ENCODE assay signal across 18 cellular contexts in the genomic region with DNA sequence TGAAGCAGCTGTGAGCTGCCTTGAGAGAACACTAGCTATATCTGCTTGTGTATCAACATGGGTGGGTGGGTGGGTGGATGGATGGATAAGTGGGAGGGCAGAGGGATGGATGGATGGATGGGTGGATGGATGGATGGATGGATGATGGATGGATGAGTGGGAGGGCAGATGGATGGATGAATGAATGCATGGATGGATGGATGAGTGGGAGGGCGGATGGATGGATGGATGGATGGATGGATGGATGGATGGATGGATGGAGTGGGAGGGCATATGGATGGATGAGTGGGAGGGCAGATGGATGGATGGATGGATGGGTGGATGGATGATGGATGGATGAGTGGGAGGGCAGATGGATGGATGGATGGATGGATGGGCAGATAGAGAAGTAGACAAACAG.
DNase-seq lines count a peak whose midpoint lies in the region; ATAC-seq and TF ChIP-seq lines count a peak whose summit lies in the region.
"Had no signal": no experiment of that assay in that cellular context is flagged by ENCODE, and none has a peak within 500 bp of the region (broad histone marks: within the 10 kb centered on the region; RNA-seq: fewer than 3 reads in every experiment).

No MANE protein-coding gene starts in this region.

- no peak for ATAC-seq in CD4-positive, CD25-positive, alpha-beta regulatory T cell (ENCODE audit: low read depth in 2 of 2)
- ATAC-seq: HepG2, right cardiac atrium, WTC11 had no signal

- peaks cover 13 to 67% (median 45%) of the 10 kb centered on the region in 4 donors for H3K4me1 Mint-ChIP-seq in CD4-positive, CD25-positive, alpha-beta regulatory T cell
- H3K4me1 Mint-ChIP-seq in chondrocyte (ENCODE audit: low read depth) = peaks cover 15% of the 10 kb centered on the region

- no peaks in the 10 kb centered on the region for H3K9me3 ChIP-seq in CD4-positive, CD25-positive, alpha-beta regulatory T cell (ENCODE audit: control insufficient read depth in 2 of 2, low read length in 2 of 2)
- H3K9me3 ChIP-seq in neutrophil = no peaks in the 10 kb centered on the region
- no peaks in the 10 kb centered on the region for H3K9me3 ChIP-seq in right atrium auricular region
- H3K9me3 ChIP-seq: BE2C, vagina had no signal

- H3K4me1 ChIP-seq in CD4-positive, CD25-positive, alpha-beta regulatory T cell (ENCODE audit: control insufficient read depth, insufficient read depth, low read length, poor library complexity, severe bottlenecking) = peaks cover 49% of the 10 kb centered on the region
- H3K4me1 ChIP-seq in neutrophil (ENCODE audit: control insufficient read depth in 1 of 2, insufficient read depth in 1 of 2, low read depth in 1 of 2, low read length in 1 of 2) (peaks cover 84 to 88% of the 10 kb centered on the region in 2 experiments), right atrium auricular region (peaks cover 0 to 38% of the 10 kb centered on the region in 2 donors)
- H3K4me1 ChIP-seq: BE2C had no signal

- H3K27ac Mint-ChIP-seq in CD4-positive, CD25-positive, alpha-beta regulatory T cell = peak overlapping the region; percentile 80 to 87 (median 83)
- H3K27ac Mint-ChIP-seq in chondrocyte (ENCODE audit: unreplicated experiment) = no peak overlapping the region
- H3K27ac Mint-ChIP-seq: H9, WTC11 had no signal

- peak overlapping the region; percentile 93 for H3K4me3 ChIP-seq in CD4-positive, CD25-positive, alpha-beta regulatory T cell (ENCODE audit: low read depth, low read length)
- H3K4me3 ChIP-seq in HL-60 (replicated peaks; ENCODE audit: insufficient read depth, low read length) (peak overlapping the region; percentile 69), neutrophil (ENCODE audit: low read depth in 1 of 2, low read length in 1 of 2) (peak overlapping the region; percentile 88 to 91), right atrium auricular region (no peak overlapping the region)
- H3K4me3 ChIP-seq: vagina had no signal

- H3K4me3 Mint-ChIP-seq in CD4-positive, CD25-positive, alpha-beta regulatory T cell = peak overlapping the region; percentile 59 to 92 (median 80)
- no peak overlapping the region for H3K4me3 Mint-ChIP-seq in chondrocyte (ENCODE audit: unreplicated experiment)
- H3K4me3 Mint-ChIP-seq: H9, neural crest cell, WTC11 had no signal

- TF ChIP-seq CTCF in HL-60 (IDR thresholded peaks at IDR 0.05; ENCODE audit: insufficient read depth, low read length) (no peak), chondrocyte (IDR thresholded peaks at IDR 0.05) (no peak), neutrophil (IDR thresholded peaks at IDR 0.05) (no peak), right atrium auricular region (IDR thresholded peaks at IDR 0.05) (no peak)

- no peak overlapping the region for H3K27ac ChIP-seq in CD4-positive, CD25-positive, alpha-beta regulatory T cell (ENCODE audit: insufficient read depth, low read length, poor library complexity, severe bottlenecking)
- H3K27ac ChIP-seq in HL-60 (replicated peaks) (peak overlapping the region; percentile 82), neutrophil (peak overlapping the region; percentile 98), right atrium auricular region (no peak overlapping the region)
- H3K27ac ChIP-seq: vagina had no signal

- H3K36me3 Mint-ChIP-seq in CD4-positive, CD25-positive, alpha-beta regulatory T cell = peaks cover 27% of the 10 kb centered on the region
- H3K36me3 Mint-ChIP-seq in chondrocyte (ENCODE audit: low read depth) = no peaks in the 10 kb centered on the region
- H3K36me3 Mint-ChIP-seq: WTC11 had no signal

- no peaks in the 10 kb centered on the region for H3K27me3 Mint-ChIP-seq in CD4-positive, CD25-positive, alpha-beta regulatory T cell
- no peaks in the 10 kb centered on the region for H3K27me3 Mint-ChIP-seq in chondrocyte (ENCODE audit: low read depth)

- H3K27me3 ChIP-seq in CD4-positive, CD25-positive, alpha-beta regulatory T cell (ENCODE audit: control insufficient read depth, insufficient read depth, low read length) = no peaks in the 10 kb centered on the region
- H3K27me3 ChIP-seq in HL-60 (ENCODE audit: insufficient read depth, poor library complexity, severe bottlenecking) = no peaks in the 10 kb centered on the region
- H3K27me3 ChIP-seq in neutrophil = no peaks in the 10 kb centered on the region
- H3K27me3 ChIP-seq in right atrium auricular region = no peaks in the 10 kb centered on the region
- H3K27me3 ChIP-seq: BE2C, dorsolateral prefrontal cortex, vagina had no signal

- no peaks in the 10 kb centered on the region for H3K9me3 Mint-ChIP-seq in CD4-positive, CD25-positive, alpha-beta regulatory T cell
- no peaks in the 10 kb centered on the region for H3K9me3 Mint-ChIP-seq in chondrocyte (ENCODE audit: low read depth)
- H3K9me3 Mint-ChIP-seq: H9, neural crest cell, WTC11 had no signal

- H3K36me3 ChIP-seq in CD4-positive, CD25-positive, alpha-beta regulatory T cell (ENCODE audit: control insufficient read depth, insufficient read depth, low read length) = peaks cover 47% of the 10 kb centered on the region
- H3K36me3 ChIP-seq in neutrophil = peaks cover 64% of the 10 kb centered on the region
- peaks cover 24% of the 10 kb centered on the region for H3K36me3 ChIP-seq in right atrium auricular region
- H3K36me3 ChIP-seq: BE2C had no signal

- DNase-seq in CD4-positive, CD25-positive, alpha-beta regulatory T cell = no peak
- no peak for DNase-seq in HL-60 (ENCODE audit: low read depth in 1 of 2, low spot score in 1 of 2)
- peak; percentile 2 for DNase-seq in chondrocyte (ENCODE audit: low spot score)
- DNase-seq in AG08396 (ENCODE audit: low spot score) = no peak
- no peak for DNase-seq in stimulated activated CD4-positive, alpha-beta T cell treated with anti-CD3 and anti-CD28 coated beads, Interleukin-2, amount 100 ng/mL, for 48 hours
- DNase-seq in right atrium auricular region (ENCODE audit: low spot score) = no peak
- DNase-seq: BE2C, DND-41, H9, NCI-H2107, NCI-H526 treated with DMSO at 0.1 percent for 48 hours, right cardiac atrium had no signal

Comparison
In these comparisons a context has a peak if more than half of its experiments do, and no peak if none do; other contexts are left out.
1. H3K27ac ChIP-seq: peak in HL-60 (single experiment) and neutrophil (single experiment); none in CD4-positive, CD25-positive, alpha-beta regulatory T cell (single experiment) and right atrium auricular region (0 of 2).
2. H3K4me3 ChIP-seq: peak in CD4-positive, CD25-positive, alpha-beta regulatory T cell (single experiment), HL-60 (single experiment) and neutrophil (2 of 2); none in right atrium auricular region (0 of 2).